ENCODE assay signal across 16 cellular contexts in genomic region chr11:128914216-128915147, GRCh38. TPM values are rescaled to one million over a fixed set of nuclear protein-coding genes. Genes with fewer than 3 reads are reported as not detected.
"Had no signal": no experiment of that assay in that cellular context is flagged by ENCODE, and none has a peak within 500 bp of the region (broad histone marks: within the 10 kb centered on the region; RNA-seq: fewer than 3 reads in every experiment).

No MANE protein-coding gene starts in this region.

- H3K9me3 ChIP-seq: body of pancreas, right lobe of liver had no signal

- H3K4me3 ChIP-seq: body of pancreas, right lobe of liver had no signal

- H3K27me3 ChIP-seq: body of pancreas, right lobe of liver had no signal

- H3K36me3 Mint-ChIP-seq: activated naive CD4-positive, alpha-beta T cell treated with anti-CD3 and anti-CD28 coated beads, Interleukin-2, amount 50 U/mL, for 24 hours; stimulated activated memory B cell treated with anti-CD40 and anti-IgM and Interleukin-4, amounts not matched to agents 10 μg/mL and 1 μg/mL and 100 μg/mL, for 72 hours; type B pancreatic cell had no signal

- ATAC-seq: body of pancreas; right lobe of liver; stimulated activated memory B cell treated with anti-CD40 and anti-IgM and Interleukin-4, amounts not matched to agents 10 μg/mL and 1 μg/mL and 100 μg/mL, for 72 hours had no signal

- H3K36me3 ChIP-seq: right lobe of liver had no signal

- FAIRE-seq: frontal cortex had no signal

- H3K4me1 Mint-ChIP-seq: activated naive CD4-positive, alpha-beta T cell treated with anti-CD3 and anti-CD28 coated beads, Interleukin-2, amount 50 U/mL, for 24 hours had no signal

- H3K27ac ChIP-seq: body of pancreas, right lobe of liver had no signal

- H3K9me3 Mint-ChIP-seq: activated naive CD4-positive, alpha-beta T cell treated with anti-CD3 and anti-CD28 coated beads, Interleukin-2, amount 50 U/mL, for 24 hours; activated T-helper 2 cell treated with anti-CD3 and anti-CD28 coated beads, Interferon-gamma antibody, Interleukin-2, Interleukin-4, amounts not matched to agents 10 μg/mL and 5 μg/mL and 100 μg/mL, durations not matched to agents 14 hours and 24 hours and 36 hours; type B pancreatic cell had no signal

- H3K4me3 Mint-ChIP-seq: activated naive CD4-positive, alpha-beta T cell treated with anti-CD3 and anti-CD28 coated beads, Interleukin-2, amount 50 U/mL, for 24 hours; stimulated activated memory B cell treated with anti-CD40 and anti-IgM and Interleukin-4, amounts not matched to agents 10 μg/mL and 1 μg/mL and 100 μg/mL, for 72 hours; type B pancreatic cell had no signal

- H3K4me1 ChIP-seq: right lobe of liver had no signal

- H3K27ac Mint-ChIP-seq: activated T-helper 2 cell treated with anti-CD3 and anti-CD28 coated beads, Interferon-gamma antibody, Interleukin-2, Interleukin-4, amounts not matched to agents 10 μg/mL and 5 μg/mL and 100 μg/mL, durations not matched to agents 14 hours and 24 hours and 36 hours; progenitor cell of endocrine pancreas; stimulated activated memory B cell treated with anti-CD40 and anti-IgM and Interleukin-4, amounts not matched to agents 10 μg/mL and 1 μg/mL and 100 μg/mL, for 72 hours; type B pancreatic cell had no signal

- DNase-seq: activated CD4-positive, CD25-positive, alpha-beta regulatory T cell; body of pancreas; midbrain; nucleus accumbens; stimulated activated CD4-positive, alpha-beta T cell treated with anti-CD3 and anti-CD28 coated beads, Interleukin-1b, Interleukin-23, amount 100 ng/mL, for 48 hours had no signal

RNA-seq across cellular contexts. Expression of gene KCNJ5, which starts 23.3 kb away (rescaled TPM):
- total RNA-seq: activated T-helper 2 cell treated with anti-CD3 and anti-CD28 coated beads, Interferon-gamma antibody, Interleukin-2, Interleukin-4, amounts not matched to agents 10 μg/mL and 5 μg/mL and 100 μg/mL, durations not matched to agents 14 hours and 24 hours and 36 hours; dermis microvascular lymphatic vessel endothelial cell; T-helper 2 cell treated with Interferon-gamma antibody and Interleukin-4, amounts not matched to agents 100 ng/mL and 5 ng/mL, for 36 hours had no signal

RNA-seq across cellular contexts. Expression of gene TP53AIP1, which starts 28.2 kb away (rescaled TPM):
- total RNA-seq: activated T-helper 2 cell treated with anti-CD3 and anti-CD28 coated beads, Interferon-gamma antibody, Interleukin-2, Interleukin-4, amounts not matched to agents 10 μg/mL and 5 μg/mL and 100 μg/mL, durations not matched to agents 14 hours and 24 hours and 36 hours; body of pancreas; dermis microvascular lymphatic vessel endothelial cell; kidney epithelial cell; T-helper 2 cell treated with Interferon-gamma antibody and Interleukin-4, amounts not matched to agents 100 ng/mL and 5 ng/mL, for 36 hours had no signal

RNA-seq across cellular contexts. Expression of gene KCNJ1, which starts 47.4 kb away (rescaled TPM):
- total RNA-seq: activated T-helper 2 cell treated with anti-CD3 and anti-CD28 coated beads, Interferon-gamma antibody, Interleukin-2, Interleukin-4, amounts not matched to agents 10 μg/mL and 5 μg/mL and 100 μg/mL, durations not matched to agents 14 hours and 24 hours and 36 hours; body of pancreas; cerebellum; frontal cortex; kidney epithelial cell; progenitor cell of endocrine pancreas; right lobe of liver; T-helper 2 cell treated with Interferon-gamma antibody and Interleukin-4, amounts not matched to agents 100 ng/mL and 5 ng/mL, for 36 hours had no signal
